In the genomic region with DNA sequence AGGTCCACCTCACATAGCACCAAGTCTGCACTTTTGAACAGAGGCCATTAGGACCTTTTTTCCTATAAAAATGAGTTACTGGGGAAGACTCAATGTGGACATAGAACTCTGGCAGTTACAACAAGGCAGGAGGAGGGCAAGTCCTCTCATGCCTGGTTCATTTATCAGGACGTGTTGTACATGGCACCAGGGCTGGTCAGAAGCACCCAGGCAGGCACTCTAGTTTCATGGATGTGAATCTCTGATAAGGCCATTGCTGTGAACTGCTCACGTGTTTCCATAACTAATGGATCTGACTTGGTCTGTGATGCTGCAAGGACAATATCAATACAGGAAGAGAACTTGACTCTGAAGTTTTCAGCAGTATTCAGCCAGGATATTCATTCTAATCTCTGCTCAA, we compare ENCODE assay signal across 9 cellular contexts. TPM values are rescaled to one million over a fixed set of nuclear protein-coding genes. Genes with fewer than 3 reads are reported as not detected.
A peak's percentile ranks its signal among the peaks of the same experiment; 100 is the strongest.
DNase-seq lines count a peak whose midpoint lies in the region; ATAC-seq and TF ChIP-seq lines count a peak whose summit lies in the region.
"Had no signal": no experiment of that assay in that cellular context is flagged by ENCODE, and none has a peak within 500 bp of the region (broad histone marks: within the 10 kb centered on the region; RNA-seq: fewer than 3 reads in every experiment).

No MANE protein-coding gene starts in this region.

- 38% methylated on average over 1 of the region's 2 CpGs; no CpG with 5 or more reads in 1 of the 2 experiments for WGBS in IMR-90 (ENCODE audit: extremely low coverage in 2 of 2, insufficient read length in 1 of 2), 2 experiments

- POLR2A ChIA-PET in CD4-positive, alpha-beta memory T cell (lab: Charles Lee; ENCODE audit: partially characterized antibody), result interaction anchor here (0.5 to 4.4 kb wide), 10 partner anchors 11 to 178 kb away, joined by 3 to 20 read pairs (median 13); no protein-coding TSS in a partner anchor
- POLR2A ChIA-PET in IMR-90 (lab: Charles Lee; ENCODE audit: unreplicated experiment), result no interaction called here
- POLR2A ChIA-PET in MCF 10A (lab: Yijun Ruan, JAX), result interaction anchor here (0.8 to 6.2 kb wide), 8 partner anchors 8 to 157 kb away, joined by 3 to 90 read pairs (median 5); partner anchors contain the start of gene CDC42EP3
- POLR2A ChIA-PET in naive thymus-derived CD4-positive, alpha-beta T cell (lab: Charles Lee), result interaction anchor here (0.9 kb wide), 1 partner anchor 73 kb away, joined by 3 read pairs; no protein-coding TSS in a partner anchor

- H3K27ac Mint-ChIP-seq in CD4-positive, alpha-beta memory T cell, result peak overlapping the region; percentile 80 to 96 (median 89)
- peak overlapping the region; percentile 97 for H3K27ac Mint-ChIP-seq in MCF 10A (ENCODE audit: low read depth, unreplicated experiment)
- peak overlapping the region in 8 of 9 donors; percentile 7 to 86 (median 56) for H3K27ac Mint-ChIP-seq in naive thymus-derived CD4-positive, alpha-beta T cell

- H3K14ac ChIP-seq in IMR-90 (replicated peaks; ENCODE audit: low read depth, low read length), result peak overlapping the region; percentile 54

- H4K5ac ChIP-seq in IMR-90 (ENCODE audit: low read depth, low read length), result peak overlapping the region; percentile 60; the same call in 1 of the 2 replicates

- H3K4me3 Mint-ChIP-seq in CD4-positive, alpha-beta memory T cell, result peak overlapping the region in 7 of 8 donors; percentile 53 to 76 (median 68)
- H3K4me3 Mint-ChIP-seq in MCF 10A (ENCODE audit: unreplicated experiment), result no peak overlapping the region
- peak overlapping the region in 6 of 10 donors; percentile 45 to 66 (median 54) for H3K4me3 Mint-ChIP-seq in naive thymus-derived CD4-positive, alpha-beta T cell

- no peak overlapping the region for H4K91ac ChIP-seq in IMR-90 (ENCODE audit: insufficient read depth, low read depth, low read length)

- H3K9ac ChIP-seq in IMR-90 (ENCODE audit: low read depth, low read length), result peak overlapping the region; percentile 9; the same call in 1 of the 2 replicates

- H3K4ac ChIP-seq in IMR-90 (ENCODE audit: low read depth, low read length), result peak overlapping the region; percentile 12; the same call in 1 of the 2 replicates

- no peak for ATAC-seq in IMR-90 (ENCODE audit: low read depth)
- no peak for ATAC-seq in naive thymus-derived CD4-positive, alpha-beta T cell
- ATAC-seq in GM18907 (IDR thresholded peaks at IDR 0.05; ENCODE audit: unreplicated experiment), result no peak
- ATAC-seq in HG02973 (IDR thresholded peaks at IDR 0.05; ENCODE audit: unreplicated experiment), result no peak
- ATAC-seq: sciatic nerve had no signal

- H3K4me3 ChIP-seq in CD4-positive, alpha-beta memory T cell (ENCODE audit: low read length in 2 of 2), result no peak overlapping the region
- no peak overlapping the region for H3K4me3 ChIP-seq in IMR-90 (ENCODE audit: insufficient read depth, low read depth, low read length)
- no peak overlapping the region for H3K4me3 ChIP-seq in naive thymus-derived CD4-positive, alpha-beta T cell (ENCODE audit: low read length)

- H2AK9ac ChIP-seq in IMR-90 (replicated peaks; ENCODE audit: low read depth, low read length, poor library complexity), result no peak overlapping the region

- BruUV-seq in IMR-90 (replicated peaks; lab: Mats Ljungman, UMichigan), result no TSS peak
- no TSS peak for BruUV-seq in MCF 10A (replicated peaks; lab: Mats Ljungman, UMichigan)

- no peak overlapping the region for H3K56ac ChIP-seq in IMR-90 (ENCODE audit: extremely low read depth, insufficient read depth, low read length)

- TF ChIP-seq POLR2A in IMR-90 (IDR thresholded peaks at IDR 0.05; ENCODE audit: low read depth, low read length), result no peak

- H3K27me3 ChIP-seq in CD4-positive, alpha-beta memory T cell (ENCODE audit: insufficient read depth, low read length), result no peaks in the 10 kb centered on the region
- no peaks in the 10 kb centered on the region for H3K27me3 ChIP-seq in IMR-90 (ENCODE audit: control insufficient read depth, insufficient read depth, low read length)
- no peaks in the 10 kb centered on the region for H3K27me3 ChIP-seq in naive thymus-derived CD4-positive, alpha-beta T cell (ENCODE audit: control insufficient read depth in 2 of 2, insufficient read depth in 2 of 2, low read length in 2 of 2)

- H3K4me2 ChIP-seq in IMR-90 (ENCODE audit: low read depth, low read length), result peak overlapping the region; percentile 62

- in situ Hi-C loops in IMR-90 (cut with MboI; ENCODE audit: low sequenced_read_pairs), result no loop called here

- TF ChIP-seq RAD21 in IMR-90 (IDR thresholded peaks at IDR 0.05; ENCODE audit: low read length), result no peak

- H3K18ac ChIP-seq in IMR-90 (ENCODE audit: low read depth, low read length), result peak overlapping the region; percentile 75

- H2AFZ ChIP-seq in IMR-90 (replicated peaks; ENCODE audit: low read length, poor library complexity), result no peak overlapping the region

- intact Hi-C loops in CD4-positive, alpha-beta memory T cell (cut with micrococcal nuclease), result no loop called here
- intact Hi-C loops in IMR-90 (cut with micrococcal nuclease) (no loop called here), MCF 10A (cut with micrococcal nuclease) (no loop called here)
- intact Hi-C loops in naive thymus-derived CD4-positive, alpha-beta T cell (cut with micrococcal nuclease), result no loop called here

- H4K8ac ChIP-seq in IMR-90 (ENCODE audit: low read depth in 2 of 2, low read length in 2 of 2), result peak overlapping the region in 1 of 2 experiments; percentile 4; a peak in 1 of 4 replicates

- no peaks in the 10 kb centered on the region for H3K9me3 ChIP-seq in CD4-positive, alpha-beta memory T cell (ENCODE audit: control insufficient read depth in 1 of 2, low read length in 2 of 2)
- no peaks in the 10 kb centered on the region for H3K9me3 ChIP-seq in IMR-90 (ENCODE audit: control insufficient read depth, insufficient read depth, low read length)
- no peaks in the 10 kb centered on the region for H3K9me3 ChIP-seq in naive thymus-derived CD4-positive, alpha-beta T cell (ENCODE audit: control insufficient read depth in 2 of 3, low read length in 3 of 3)

- peak overlapping the region; percentile 55; the same call in 1 of the 2 replicates for H3K23ac ChIP-seq in IMR-90 (ENCODE audit: low read depth, low read length)

- H3K9me1 ChIP-seq in IMR-90 (ENCODE audit: insufficient read depth, low read length), result peaks cover 59% of the 10 kb centered on the region

- TF ChIP-seq CTCF in IMR-90 (conservative IDR thresholded peaks at IDR 0.05; ENCODE audit: low read depth, low read length), result no peak
- no peak for TF ChIP-seq CTCF in MCF 10A (IDR thresholded peaks at IDR 0.05; ENCODE audit: unreplicated experiment)

- H3K4me1 Mint-ChIP-seq in CD4-positive, alpha-beta memory T cell, result peaks cover 85 to 98% (median 93%) of the 10 kb centered on the region in 4 donors
- H3K4me1 Mint-ChIP-seq in MCF 10A (ENCODE audit: insufficient read depth, unreplicated experiment), result peaks cover 79% of the 10 kb centered on the region
- H3K4me1 Mint-ChIP-seq in naive thymus-derived CD4-positive, alpha-beta T cell, result peaks cover 61 to 97% (median 88%) of the 10 kb centered on the region in 7 donors

- no peaks in the 10 kb centered on the region for H3K36me3 ChIP-seq in CD4-positive, alpha-beta memory T cell (ENCODE audit: insufficient read depth, low read length)
- peaks cover 48% of the 10 kb centered on the region for H3K36me3 ChIP-seq in IMR-90 (ENCODE audit: control insufficient read depth, insufficient read depth, low read length)
- no peaks in the 10 kb centered on the region for H3K36me3 ChIP-seq in naive thymus-derived CD4-positive, alpha-beta T cell (ENCODE audit: control insufficient read depth in 2 of 3, insufficient read depth in 3 of 3, low read length in 3 of 3)

- peaks cover 28 to 56% of the 10 kb centered on the region in 2 donors for H3K36me3 Mint-ChIP-seq in CD4-positive, alpha-beta memory T cell
- peaks cover 8% of the 10 kb centered on the region for H3K36me3 Mint-ChIP-seq in MCF 10A (ENCODE audit: insufficient read depth, unreplicated experiment)
- peaks cover 0 to 24% (median 8%) of the 10 kb centered on the region in 5 donors for H3K36me3 Mint-ChIP-seq in naive thymus-derived CD4-positive, alpha-beta T cell

- CTCF ChIA-PET in CD4-positive, alpha-beta memory T cell (lab: Charles Lee; ENCODE audit: partially characterized antibody), result interaction anchor here (1.4 to 4.3 kb wide), 7 partner anchors 7 to 241 kb away, joined by 3 to 20 read pairs (median 6); no protein-coding TSS in a partner anchor
- CTCF ChIA-PET in IMR-90 (lab: Yijun Ruan, JAX), result no interaction called here
- CTCF ChIA-PET in MCF 10A (lab: Yijun Ruan, JAX), result interaction anchor here (0.8 to 2.3 kb wide), 4 partner anchors 155 to 257 kb away, joined by 3 to 12 read pairs (median 5); no protein-coding TSS in a partner anchor
- CTCF ChIA-PET in naive thymus-derived CD4-positive, alpha-beta T cell (lab: Charles Lee), result no interaction called here

- dilution Hi-C loops in IMR-90 (cut with HindIII; ENCODE audit: low sequenced_read_pairs, unreplicated experiment), result no loop called here

- H2AK5ac ChIP-seq in IMR-90 (ENCODE audit: low read depth, low read length), result peak overlapping the region; percentile 6; the same call in 1 of the 2 replicates

- H4K20me1 ChIP-seq in IMR-90 (ENCODE audit: insufficient read depth, low read length), result peaks cover 98% of the 10 kb centered on the region

- H2BK20ac ChIP-seq in IMR-90 (ENCODE audit: low read depth, low read length), result peak overlapping the region; percentile 34; the same call in 1 of the 2 replicates

- DNase-seq in CD4-positive, alpha-beta memory T cell, result no peak
- DNase-seq in IMR-90, result no peak
- DNase-seq in MCF 10A (ENCODE audit: unreplicated experiment), result peak; percentile 51
- no peak for DNase-seq in naive thymus-derived CD4-positive, alpha-beta T cell
- DNase-seq in substantia nigra (lab: John Stamatoyannopoulos, UW), result no peak
- no peak for DNase-seq in NK-92 (lab: John Stamatoyannopoulos, UW; ENCODE audit: unreplicated experiment)

- H2BK120ac ChIP-seq in IMR-90 (ENCODE audit: low read depth, low read length), result peak overlapping the region; percentile 35; the same call in 1 of the 2 replicates

- peaks cover 96% of the 10 kb centered on the region for H3K4me1 ChIP-seq in CD4-positive, alpha-beta memory T cell (ENCODE audit: insufficient read depth, low read length)
- H3K4me1 ChIP-seq in IMR-90 (ENCODE audit: control insufficient read depth, insufficient read depth, low read length), result peaks cover 51% of the 10 kb centered on the region
- peaks cover 44 to 81% of the 10 kb centered on the region in 2 donors for H3K4me1 ChIP-seq in naive thymus-derived CD4-positive, alpha-beta T cell (ENCODE audit: control insufficient read depth in 2 of 2, insufficient read depth in 2 of 2, low read length in 2 of 2)

- H3K9me3 Mint-ChIP-seq in CD4-positive, alpha-beta memory T cell, result no peaks in the 10 kb centered on the region
- H3K9me3 Mint-ChIP-seq in MCF 10A (ENCODE audit: unreplicated experiment), result no peaks in the 10 kb centered on the region
- peaks cover 0 to 4% (median 0%) of the 10 kb centered on the region in 11 donors for H3K9me3 Mint-ChIP-seq in naive thymus-derived CD4-positive, alpha-beta T cell

- H3K79me1 ChIP-seq in IMR-90 (ENCODE audit: low read depth in 1 of 2, low read length in 2 of 2), result peaks cover 0 to 72% of the 10 kb centered on the region in 2 experiments; a peak in 2 of 4 replicates

- no peak overlapping the region for H2BK15ac ChIP-seq in IMR-90 (ENCODE audit: low read depth, low read length)

- peak overlapping the region; percentile 83 for H2BK5ac ChIP-seq in IMR-90 (ENCODE audit: low read depth, low read length, poor library complexity, severe bottlenecking)

- peak overlapping the region; percentile 63 for H3K27ac ChIP-seq in CD4-positive, alpha-beta memory T cell (ENCODE audit: low read depth, low read length)
- H3K27ac ChIP-seq in IMR-90 (ENCODE audit: insufficient read depth, low read length) (peak overlapping the region; percentile 63; the same call in 1 of the 2 replicates), substantia nigra (ENCODE audit: low read depth, low read length, poor library complexity, severe bottlenecking) (no peak overlapping the region)
- H3K27ac ChIP-seq in naive thymus-derived CD4-positive, alpha-beta T cell (ENCODE audit: low read depth, low read length), result no peak overlapping the region

- no peaks in the 10 kb centered on the region for H3K27me3 Mint-ChIP-seq in CD4-positive, alpha-beta memory T cell
- H3K27me3 Mint-ChIP-seq in MCF 10A (ENCODE audit: insufficient read depth, unreplicated experiment), result no peaks in the 10 kb centered on the region
- no peaks in the 10 kb centered on the region for H3K27me3 Mint-ChIP-seq in naive thymus-derived CD4-positive, alpha-beta T cell

RNA-seq across cellular contexts. Expression of gene CDC42EP3, which starts 16.0 kb away (rescaled TPM):
- 10 to 100 TPM; 56.1 to 60.9 TPM for total RNA-seq in CD4-positive, alpha-beta memory T cell
- 100 to 1,000 TPM in 1 of 2 donors, 10 to 100 TPM in 1; 59.3 to 107 TPM for polyA plus RNA-seq in CD4-positive, alpha-beta memory T cell
- 152 and 167 TPM in 2 replicates for total RNA-seq in IMR-90 (2012; rRNA removed)
- 177 and 193 TPM in 2 replicates for polyA plus RNA-seq in IMR-90 (2012; rRNA removed)
- 71.7 and 119 TPM in 2 replicates for polyA plus RNA-seq in IMR-90 (2012; cell fraction: cytosol; rRNA removed)
- polyA plus RNA-seq in IMR-90 (2012; cell fraction: nucleus; rRNA removed; ENCODE audit: low replicate concordance), result 63.1 and 123 TPM in 2 replicates
- total RNA-seq in MCF 10A (2022), result 55.4 and 61.3 TPM in 2 replicates
- total RNA-seq in naive thymus-derived CD4-positive, alpha-beta T cell, result 10 to 100 TPM; 15.9 to 96.3 (median 17.7) TPM
- 10 to 100 TPM; 26.7 to 29.2 TPM for polyA plus RNA-seq in naive thymus-derived CD4-positive, alpha-beta T cell

Comparison
In these comparisons a context has a peak if more than half of its experiments do, and no peak if none do; other contexts are left out.
1. H3K27ac ChIP-seq: peak in CD4-positive, alpha-beta memory T cell (single experiment) and IMR-90 (single experiment); none in naive thymus-derived CD4-positive, alpha-beta T cell (single experiment) and substantia nigra (single experiment).
2. CTCF ChIA-PET loops: an anchor here in CD4-positive, alpha-beta memory T cell (1.4 to 4.3 kb wide) and MCF 10A (0.8 to 2.3 kb wide); none called in IMR-90 and naive thymus-derived CD4-positive, alpha-beta T cell.
3. Peak in every context shown above with its lines, with median percentiles within 50 percentile points of each other: H3K27ac Mint-ChIP-seq.